Comparison of ENCODE assay signal across 11 cellular contexts in the genomic region with DNA sequence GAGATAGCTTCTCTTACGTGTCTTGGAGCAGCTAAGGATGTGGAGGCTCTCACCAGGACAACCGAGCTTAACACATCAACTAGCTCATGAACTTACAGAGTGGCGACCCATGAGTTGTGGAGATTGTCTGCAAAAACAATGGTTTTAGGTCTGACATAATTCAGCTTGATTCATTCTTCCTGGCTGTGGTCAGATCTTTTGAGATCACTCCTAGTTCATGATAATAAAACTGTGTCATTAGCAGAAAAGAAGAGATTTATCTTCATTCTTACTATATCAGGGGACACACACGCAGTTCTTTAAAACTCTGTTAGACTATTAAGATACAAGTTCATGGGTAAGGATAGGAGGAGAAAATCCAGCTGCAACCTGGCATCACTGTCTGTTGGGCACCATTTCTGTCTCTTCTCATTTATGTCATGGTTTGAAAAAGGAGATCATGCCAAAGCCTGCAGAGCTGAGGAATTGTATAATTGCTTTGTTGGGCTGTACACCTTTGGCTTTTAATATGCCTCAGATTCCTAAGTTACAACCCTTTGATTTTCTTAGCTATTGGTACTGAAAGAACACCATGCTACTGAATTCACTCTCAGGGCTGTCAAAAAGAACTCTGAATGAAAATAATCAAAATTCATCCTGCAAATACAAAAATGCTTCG.
A peak's percentile ranks its signal among the peaks of the same experiment; 100 is the strongest.
DNase-seq lines count a peak whose midpoint lies in the region; ATAC-seq, FAIRE-seq and TF ChIP-seq lines count a peak whose summit lies in the region.
"Had no signal": no experiment of that assay in that cellular context is flagged by ENCODE, and none has a peak within 500 bp of the region (broad histone marks: within the 10 kb centered on the region; RNA-seq: fewer than 3 reads in every experiment).

No MANE protein-coding gene starts in this region.

- peak overlapping the region; percentile 98 for H3K27ac ChIP-seq in brain microvascular endothelial cell

- ATAC-seq in HG02798 (IDR thresholded peaks at IDR 0.05; ENCODE audit: poor library complexity, unreplicated experiment) (no peak), HG03520 (IDR thresholded peaks at IDR 0.05; ENCODE audit: unreplicated experiment) (no peak)

- H3K27me3 ChIP-seq in brain microvascular endothelial cell (replicated peaks): no peaks in the 10 kb centered on the region

- in situ Hi-C loops in brain microvascular endothelial cell (cut with HindIII; ENCODE audit: low pct_ligation_motif_present, low sequenced_read_pairs): no loop called here

- H3K36me3 ChIP-seq in brain microvascular endothelial cell (replicated peaks): no peaks in the 10 kb centered on the region

- FAIRE-seq in urothelium cell line (lab: Jason Lieb, UNC): peak; percentile 61

- H3K4me3 ChIP-seq in HFF-Myc (replicated peaks; ENCODE audit: low read depth, low read length) (no peak overlapping the region), brain microvascular endothelial cell (ENCODE audit: low read depth, low read length) (peak overlapping the region; percentile 0)

- DNase-seq in HFF-Myc (ENCODE audit: extremely low read depth, low read depth): peak; percentile 37
- DNase-seq in brain microvascular endothelial cell: peak; percentile 99
- peak; percentile 62 for DNase-seq in kidney tubule cell (ENCODE audit: low spot score)
- peak; percentile 52 for DNase-seq in urothelium cell line (ENCODE audit: low spot score)
- DNase-seq in NCI-H446 treated with DMSO at 0.1 percent for 48 hours (lab: John Stamatoyannopoulos, UW): no peak
- DNase-seq: activated CD4-positive, alpha-beta T cell treated with anti-CD3 and anti-CD28 coated beads, Interleukin-2, amount 50 U/mL, for 4 hours; NCI-H1436; stimulated activated CD4-positive, alpha-beta T cell treated with anti-CD3 and anti-CD28 coated beads, Interleukin-12 subunit alpha, Interleukin-12 subunit beta, amount 100 ng/mL, for 4 hours; stimulated activated CD8-positive, alpha-beta memory T cell treated with anti-CD3 and anti-CD28 coated beads, Interleukin-4, amount 100 ng/mL, for 48 hours had no signal

- no peak for TF ChIP-seq CTCF in HFF-Myc (IDR thresholded peaks at IDR 0.05; ENCODE audit: low read depth, low read length, missing control alignments)
- TF ChIP-seq CTCF in brain microvascular endothelial cell (IDR thresholded peaks at IDR 0.05; ENCODE audit: low read depth, low read length, missing control alignments): no peak
